Comparison of ENCODE assay signal across 8 cellular contexts in genomic region chr10:114520453-114520852, GRCh38.
DNase-seq lines count a peak whose midpoint lies in the region.

No MANE protein-coding gene starts in this region.

- peak; percentile 31 for DNase-seq in NOMO-1 treated with DMSO at 0.1 percent for 48 hours (lab: John Stamatoyannopoulos, UW; ENCODE audit: unreplicated experiment)
- DNase-seq in NOMO-1 (lab: John Stamatoyannopoulos, UW; ENCODE audit: unreplicated experiment in 2 of 2) = no peak
- peak; percentile 76 to 82 for DNase-seq in SHP77 (lab: John Stamatoyannopoulos, UW)
- DNase-seq in fibroblast of the conjunctiva (ENCODE audit: low read depth) = peak; percentile 49
- DNase-seq in stromal cell of bone marrow (ENCODE audit: low read depth) = peak; percentile 67
- DNase-seq in NCI-H526 treated with DMSO at 0.1 percent for 48 hours (lab: John Stamatoyannopoulos, UW) = no peak
- no peak for DNase-seq in NCI-H1694 (lab: John Stamatoyannopoulos, UW)
- no peak for DNase-seq in activated CD4-positive, alpha-beta T cell treated with anti-CD3 and anti-CD28 coated beads for 4 hours

Comparison
In these comparisons a context has a peak if more than half of its experiments do, and no peak if none do; other contexts are left out.
1. DNase-seq: peak in NOMO-1 treated with DMSO at 0.1 percent for 48 hours (single experiment), SHP77 (2 of 2), fibroblast of the conjunctiva (single experiment) and stromal cell of bone marrow (single experiment); none in NOMO-1 (0 of 2), NCI-H526 treated with DMSO at 0.1 percent for 48 hours (single experiment), NCI-H1694 (single experiment) and activated CD4-positive, alpha-beta T cell treated with anti-CD3 and anti-CD28 coated beads for 4 hours (0 of 2).